In the genomic region with DNA sequence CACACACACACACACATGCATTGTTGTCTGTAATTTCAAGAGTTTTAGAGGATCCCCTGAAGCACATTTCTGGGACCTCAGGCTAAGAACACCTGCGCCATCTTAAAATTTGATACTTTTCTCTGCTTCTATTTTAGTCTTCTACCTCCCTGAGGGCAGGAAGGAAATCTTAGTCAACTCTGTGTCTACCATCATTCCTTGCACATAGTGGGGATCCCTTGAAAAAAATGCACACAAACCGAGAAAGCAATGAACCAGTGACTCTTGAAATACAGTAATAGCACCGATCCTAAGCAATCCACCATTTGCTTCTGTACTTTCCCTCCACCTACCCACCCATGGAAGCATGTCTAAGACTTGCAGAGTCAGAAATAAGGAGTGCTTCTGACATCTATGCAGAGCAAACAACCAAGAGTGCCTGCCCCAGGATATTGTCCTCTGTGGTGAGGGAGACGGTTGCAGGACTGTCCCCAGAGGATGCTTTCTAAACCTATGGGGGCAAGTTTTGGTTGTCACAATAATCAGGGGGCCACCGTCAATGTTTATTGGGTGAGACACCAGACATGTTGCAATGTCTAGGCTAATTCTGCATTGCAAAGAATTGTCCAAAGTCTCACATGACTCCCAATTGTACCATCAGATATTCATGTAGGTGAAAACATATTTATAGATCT, we compare ENCODE assay signal across 1 cellular context.
TF ChIP-seq lines count a peak whose summit lies in the region.

No MANE protein-coding gene starts in this region.

TF ChIP-seq in GM12878, 131 proteins besides CTCF, POLR2A, EP300 and RAD21 (continued from another document and continues in another):
- TF ChIP-seq, protein P1, sequence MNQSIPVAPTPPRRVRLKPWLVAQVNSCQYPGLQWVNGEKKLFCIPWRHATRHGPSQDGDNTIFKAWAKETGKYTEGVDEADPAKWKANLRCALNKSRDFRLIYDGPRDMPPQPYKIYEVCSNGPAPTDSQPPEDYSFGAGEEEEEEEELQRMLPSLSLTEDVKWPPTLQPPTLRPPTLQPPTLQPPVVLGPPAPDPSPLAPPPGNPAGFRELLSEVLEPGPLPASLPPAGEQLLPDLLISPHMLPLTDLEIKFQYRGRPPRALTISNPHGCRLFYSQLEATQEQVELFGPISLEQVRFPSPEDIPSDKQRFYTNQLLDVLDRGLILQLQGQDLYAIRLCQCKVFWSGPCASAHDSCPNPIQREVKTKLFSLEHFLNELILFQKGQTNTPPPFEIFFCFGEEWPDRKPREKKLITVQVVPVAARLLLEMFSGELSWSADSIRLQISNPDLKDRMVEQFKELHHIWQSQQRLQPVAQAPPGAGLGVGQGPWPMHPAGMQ (IDR thresholded peaks at IDR 0.05; ENCODE audit: borderline replicate concordance): no peak
- TF ChIP-seq, protein P2, sequence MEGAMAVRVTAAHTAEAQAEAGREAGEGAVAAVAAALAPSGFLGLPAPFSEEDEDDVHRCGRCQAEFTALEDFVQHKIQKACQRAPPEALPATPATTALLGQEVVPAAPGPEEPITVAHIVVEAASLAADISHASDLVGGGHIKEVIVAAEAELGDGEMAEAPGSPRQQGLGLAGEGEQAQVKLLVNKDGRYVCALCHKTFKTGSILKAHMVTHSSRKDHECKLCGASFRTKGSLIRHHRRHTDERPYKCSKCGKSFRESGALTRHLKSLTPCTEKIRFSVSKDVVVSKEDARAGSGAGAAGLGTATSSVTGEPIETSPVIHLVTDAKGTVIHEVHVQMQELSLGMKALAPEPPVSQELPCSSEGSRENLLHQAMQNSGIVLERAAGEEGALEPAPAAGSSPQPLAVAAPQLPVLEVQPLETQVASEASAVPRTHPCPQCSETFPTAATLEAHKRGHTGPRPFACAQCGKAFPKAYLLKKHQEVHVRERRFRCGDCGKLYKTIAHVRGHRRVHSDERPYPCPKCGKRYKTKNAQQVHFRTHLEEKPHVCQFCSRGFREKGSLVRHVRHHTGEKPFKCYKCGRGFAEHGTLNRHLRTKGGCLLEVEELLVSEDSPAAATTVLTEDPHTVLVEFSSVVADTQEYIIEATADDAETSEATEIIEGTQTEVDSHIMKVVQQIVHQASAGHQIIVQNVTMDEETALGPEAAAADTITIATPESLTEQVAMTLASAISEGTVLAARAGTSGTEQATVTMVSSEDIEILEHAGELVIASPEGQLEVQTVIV (IDR thresholded peaks at IDR 0.05; ENCODE audit: borderline replicate concordance, partially characterized antibody): no peak
- TF ChIP-seq LARP7 (IDR thresholded peaks at IDR 0.05) (no peak), PAX5 (IDR thresholded peaks at IDR 0.05; ENCODE audit: borderline replicate concordance, low read depth, low read length) (no peak), POU2F2 (IDR thresholded peaks at IDR 0.05; ENCODE audit: borderline replicate concordance, low read depth, low read length) (no peak), ZBED1 (IDR thresholded peaks at IDR 0.05; ENCODE audit: borderline replicate concordance) (peak; percentile 67; the same call in 1 of the 2 replicates), RBBP5 (conservative IDR thresholded peaks at IDR 0.05) (no peak), SMAD1 (IDR thresholded peaks at IDR 0.05; ENCODE audit: low read depth, partially characterized antibody) (no peak), WRNIP1 (IDR thresholded peaks at IDR 0.05; ENCODE audit: borderline replicate concordance, low read depth, low read length) (no peak), TCF12 (IDR thresholded peaks at IDR 0.05; ENCODE audit: low read depth, low read length) (no peak), TARDBP (IDR thresholded peaks at IDR 0.05; ENCODE audit: borderline replicate concordance) (no peak), RUNX3 (IDR thresholded peaks at IDR 0.05; ENCODE audit: low read length) (peak; percentile 57), MEF2B (IDR thresholded peaks at IDR 0.05; ENCODE audit: partially characterized antibody, poor library complexity, severe bottlenecking) (peak; percentile 20), YBX1 (IDR thresholded peaks at IDR 0.05) (no peak), YY1 (IDR thresholded peaks at IDR 0.05; ENCODE audit: low read depth, low read length) (peak; percentile 59; the same call in 1 of the 2 replicates), PAX8 (IDR thresholded peaks at IDR 0.05) (no peak), BHLHE40 (IDR thresholded peaks at IDR 0.05; ENCODE audit: borderline replicate concordance in 1 of 2, low read depth in 2 of 2, low read length in 1 of 2) (no peak), SP1 (IDR thresholded peaks at IDR 0.05; ENCODE audit: low read depth, low read length) (no peak), CBFB (IDR thresholded peaks at IDR 0.05; ENCODE audit: low read depth) (no peak), JUNB (IDR thresholded peaks at IDR 0.05) (peak; percentile 42; the same call in 1 of the 2 replicates), ZNF384 (IDR thresholded peaks at IDR 0.05; ENCODE audit: borderline replicate concordance, low read depth, low read length) (no peak), NRF1 (conservative IDR thresholded peaks at IDR 0.05; ENCODE audit: low read depth, low read length) (no peak), ZZZ3 (IDR thresholded peaks at IDR 0.05; ENCODE audit: control insufficient read depth, insufficient read length, low read depth) (no peak), NR2F1 (conservative IDR thresholded peaks at IDR 0.05) (no peak), CBX3 (IDR thresholded peaks at IDR 0.05; ENCODE audit: borderline replicate concordance, low read depth) (no peak), TCF7 (IDR thresholded peaks at IDR 0.05; ENCODE audit: borderline replicate concordance) (no peak), TCF3 (IDR thresholded peaks at IDR 0.05; ENCODE audit: borderline replicate concordance, insufficient read depth, low read depth, low read length) (no peak), GATAD2B (conservative IDR thresholded peaks at IDR 0.05; ENCODE audit: low read depth) (no peak), HDGF (IDR thresholded peaks at IDR 0.05) (no peak), TAF1 (IDR thresholded peaks at IDR 0.05; ENCODE audit: borderline replicate concordance, low read depth, low read length) (no peak), BMI1 (IDR thresholded peaks at IDR 0.05; ENCODE audit: borderline replicate concordance) (no peak), BCL11A (IDR thresholded peaks at IDR 0.05; ENCODE audit: low read depth, low read length) (no peak), IKZF2 (IDR thresholded peaks at IDR 0.05) (peak; percentile 12 to 19; a peak in 1 of 4 replicates), ZNF274 (IDR thresholded peaks at IDR 0.05; ENCODE audit: insufficient read depth, insufficient read length) (no peak)
- TF ChIP-seq, protein P3, sequence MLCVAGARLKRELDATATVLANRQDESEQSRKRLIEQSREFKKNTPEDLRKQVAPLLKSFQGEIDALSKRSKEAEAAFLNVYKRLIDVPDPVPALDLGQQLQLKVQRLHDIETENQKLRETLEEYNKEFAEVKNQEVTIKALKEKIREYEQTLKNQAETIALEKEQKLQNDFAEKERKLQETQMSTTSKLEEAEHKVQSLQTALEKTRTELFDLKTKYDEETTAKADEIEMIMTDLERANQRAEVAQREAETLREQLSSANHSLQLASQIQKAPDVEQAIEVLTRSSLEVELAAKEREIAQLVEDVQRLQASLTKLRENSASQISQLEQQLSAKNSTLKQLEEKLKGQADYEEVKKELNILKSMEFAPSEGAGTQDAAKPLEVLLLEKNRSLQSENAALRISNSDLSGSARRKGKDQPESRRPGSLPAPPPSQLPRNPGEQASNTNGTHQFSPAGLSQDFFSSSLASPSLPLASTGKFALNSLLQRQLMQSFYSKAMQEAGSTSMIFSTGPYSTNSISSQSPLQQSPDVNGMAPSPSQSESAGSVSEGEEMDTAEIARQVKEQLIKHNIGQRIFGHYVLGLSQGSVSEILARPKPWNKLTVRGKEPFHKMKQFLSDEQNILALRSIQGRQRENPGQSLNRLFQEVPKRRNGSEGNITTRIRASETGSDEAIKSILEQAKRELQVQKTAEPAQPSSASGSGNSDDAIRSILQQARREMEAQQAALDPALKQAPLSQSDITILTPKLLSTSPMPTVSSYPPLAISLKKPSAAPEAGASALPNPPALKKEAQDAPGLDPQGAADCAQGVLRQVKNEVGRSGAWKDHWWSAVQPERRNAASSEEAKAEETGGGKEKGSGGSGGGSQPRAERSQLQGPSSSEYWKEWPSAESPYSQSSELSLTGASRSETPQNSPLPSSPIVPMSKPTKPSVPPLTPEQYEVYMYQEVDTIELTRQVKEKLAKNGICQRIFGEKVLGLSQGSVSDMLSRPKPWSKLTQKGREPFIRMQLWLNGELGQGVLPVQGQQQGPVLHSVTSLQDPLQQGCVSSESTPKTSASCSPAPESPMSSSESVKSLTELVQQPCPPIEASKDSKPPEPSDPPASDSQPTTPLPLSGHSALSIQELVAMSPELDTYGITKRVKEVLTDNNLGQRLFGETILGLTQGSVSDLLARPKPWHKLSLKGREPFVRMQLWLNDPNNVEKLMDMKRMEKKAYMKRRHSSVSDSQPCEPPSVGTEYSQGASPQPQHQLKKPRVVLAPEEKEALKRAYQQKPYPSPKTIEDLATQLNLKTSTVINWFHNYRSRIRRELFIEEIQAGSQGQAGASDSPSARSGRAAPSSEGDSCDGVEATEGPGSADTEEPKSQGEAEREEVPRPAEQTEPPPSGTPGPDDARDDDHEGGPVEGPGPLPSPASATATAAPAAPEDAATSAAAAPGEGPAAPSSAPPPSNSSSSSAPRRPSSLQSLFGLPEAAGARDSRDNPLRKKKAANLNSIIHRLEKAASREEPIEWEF (IDR thresholded peaks at IDR 0.05; ENCODE audit: insufficient replicate concordance, low read depth, low read length): no peak
- TF ChIP-seq, protein P4, sequence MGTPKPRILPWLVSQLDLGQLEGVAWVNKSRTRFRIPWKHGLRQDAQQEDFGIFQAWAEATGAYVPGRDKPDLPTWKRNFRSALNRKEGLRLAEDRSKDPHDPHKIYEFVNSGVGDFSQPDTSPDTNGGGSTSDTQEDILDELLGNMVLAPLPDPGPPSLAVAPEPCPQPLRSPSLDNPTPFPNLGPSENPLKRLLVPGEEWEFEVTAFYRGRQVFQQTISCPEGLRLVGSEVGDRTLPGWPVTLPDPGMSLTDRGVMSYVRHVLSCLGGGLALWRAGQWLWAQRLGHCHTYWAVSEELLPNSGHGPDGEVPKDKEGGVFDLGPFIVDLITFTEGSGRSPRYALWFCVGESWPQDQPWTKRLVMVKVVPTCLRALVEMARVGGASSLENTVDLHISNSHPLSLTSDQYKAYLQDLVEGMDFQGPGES (IDR thresholded peaks at IDR 0.05): no peak
- TF ChIP-seq, protein P5, sequence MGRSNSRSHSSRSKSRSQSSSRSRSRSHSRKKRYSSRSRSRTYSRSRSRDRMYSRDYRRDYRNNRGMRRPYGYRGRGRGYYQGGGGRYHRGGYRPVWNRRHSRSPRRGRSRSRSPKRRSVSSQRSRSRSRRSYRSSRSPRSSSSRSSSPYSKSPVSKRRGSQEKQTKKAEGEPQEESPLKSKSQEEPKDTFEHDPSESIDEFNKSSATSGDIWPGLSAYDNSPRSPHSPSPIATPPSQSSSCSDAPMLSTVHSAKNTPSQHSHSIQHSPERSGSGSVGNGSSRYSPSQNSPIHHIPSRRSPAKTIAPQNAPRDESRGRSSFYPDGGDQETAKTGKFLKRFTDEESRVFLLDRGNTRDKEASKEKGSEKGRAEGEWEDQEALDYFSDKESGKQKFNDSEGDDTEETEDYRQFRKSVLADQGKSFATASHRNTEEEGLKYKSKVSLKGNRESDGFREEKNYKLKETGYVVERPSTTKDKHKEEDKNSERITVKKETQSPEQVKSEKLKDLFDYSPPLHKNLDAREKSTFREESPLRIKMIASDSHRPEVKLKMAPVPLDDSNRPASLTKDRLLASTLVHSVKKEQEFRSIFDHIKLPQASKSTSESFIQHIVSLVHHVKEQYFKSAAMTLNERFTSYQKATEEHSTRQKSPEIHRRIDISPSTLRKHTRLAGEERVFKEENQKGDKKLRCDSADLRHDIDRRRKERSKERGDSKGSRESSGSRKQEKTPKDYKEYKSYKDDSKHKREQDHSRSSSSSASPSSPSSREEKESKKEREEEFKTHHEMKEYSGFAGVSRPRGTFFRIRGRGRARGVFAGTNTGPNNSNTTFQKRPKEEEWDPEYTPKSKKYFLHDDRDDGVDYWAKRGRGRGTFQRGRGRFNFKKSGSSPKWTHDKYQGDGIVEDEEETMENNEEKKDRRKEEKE (IDR thresholded peaks at IDR 0.05): no peak
- TF ChIP-seq, protein P6, sequence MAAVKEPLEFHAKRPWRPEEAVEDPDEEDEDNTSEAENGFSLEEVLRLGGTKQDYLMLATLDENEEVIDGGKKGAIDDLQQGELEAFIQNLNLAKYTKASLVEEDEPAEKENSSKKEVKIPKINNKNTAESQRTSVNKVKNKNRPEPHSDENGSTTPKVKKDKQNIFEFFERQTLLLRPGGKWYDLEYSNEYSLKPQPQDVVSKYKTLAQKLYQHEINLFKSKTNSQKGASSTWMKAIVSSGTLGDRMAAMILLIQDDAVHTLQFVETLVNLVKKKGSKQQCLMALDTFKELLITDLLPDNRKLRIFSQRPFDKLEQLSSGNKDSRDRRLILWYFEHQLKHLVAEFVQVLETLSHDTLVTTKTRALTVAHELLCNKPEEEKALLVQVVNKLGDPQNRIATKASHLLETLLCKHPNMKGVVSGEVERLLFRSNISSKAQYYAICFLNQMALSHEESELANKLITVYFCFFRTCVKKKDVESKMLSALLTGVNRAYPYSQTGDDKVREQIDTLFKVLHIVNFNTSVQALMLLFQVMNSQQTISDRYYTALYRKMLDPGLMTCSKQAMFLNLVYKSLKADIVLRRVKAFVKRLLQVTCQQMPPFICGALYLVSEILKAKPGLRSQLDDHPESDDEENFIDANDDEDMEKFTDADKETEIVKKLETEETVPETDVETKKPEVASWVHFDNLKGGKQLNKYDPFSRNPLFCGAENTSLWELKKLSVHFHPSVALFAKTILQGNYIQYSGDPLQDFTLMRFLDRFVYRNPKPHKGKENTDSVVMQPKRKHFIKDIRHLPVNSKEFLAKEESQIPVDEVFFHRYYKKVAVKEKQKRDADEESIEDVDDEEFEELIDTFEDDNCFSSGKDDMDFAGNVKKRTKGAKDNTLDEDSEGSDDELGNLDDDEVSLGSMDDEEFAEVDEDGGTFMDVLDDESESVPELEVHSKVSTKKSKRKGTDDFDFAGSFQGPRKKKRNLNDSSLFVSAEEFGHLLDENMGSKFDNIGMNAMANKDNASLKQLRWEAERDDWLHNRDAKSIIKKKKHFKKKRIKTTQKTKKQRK (IDR thresholded peaks at IDR 0.05; ENCODE audit: low read depth, low read length): no peak
- TF ChIP-seq, protein P7, sequence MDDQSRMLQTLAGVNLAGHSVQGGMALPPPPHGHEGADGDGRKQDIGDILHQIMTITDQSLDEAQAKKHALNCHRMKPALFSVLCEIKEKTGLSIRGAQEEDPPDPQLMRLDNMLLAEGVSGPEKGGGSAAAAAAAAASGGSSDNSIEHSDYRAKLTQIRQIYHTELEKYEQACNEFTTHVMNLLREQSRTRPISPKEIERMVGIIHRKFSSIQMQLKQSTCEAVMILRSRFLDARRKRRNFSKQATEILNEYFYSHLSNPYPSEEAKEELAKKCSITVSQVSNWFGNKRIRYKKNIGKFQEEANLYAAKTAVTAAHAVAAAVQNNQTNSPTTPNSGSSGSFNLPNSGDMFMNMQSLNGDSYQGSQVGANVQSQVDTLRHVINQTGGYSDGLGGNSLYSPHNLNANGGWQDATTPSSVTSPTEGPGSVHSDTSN (IDR thresholded peaks at IDR 0.05; ENCODE audit: insufficient replicate concordance, low read depth, low read length): no peak
- TF ChIP-seq, protein P8, sequence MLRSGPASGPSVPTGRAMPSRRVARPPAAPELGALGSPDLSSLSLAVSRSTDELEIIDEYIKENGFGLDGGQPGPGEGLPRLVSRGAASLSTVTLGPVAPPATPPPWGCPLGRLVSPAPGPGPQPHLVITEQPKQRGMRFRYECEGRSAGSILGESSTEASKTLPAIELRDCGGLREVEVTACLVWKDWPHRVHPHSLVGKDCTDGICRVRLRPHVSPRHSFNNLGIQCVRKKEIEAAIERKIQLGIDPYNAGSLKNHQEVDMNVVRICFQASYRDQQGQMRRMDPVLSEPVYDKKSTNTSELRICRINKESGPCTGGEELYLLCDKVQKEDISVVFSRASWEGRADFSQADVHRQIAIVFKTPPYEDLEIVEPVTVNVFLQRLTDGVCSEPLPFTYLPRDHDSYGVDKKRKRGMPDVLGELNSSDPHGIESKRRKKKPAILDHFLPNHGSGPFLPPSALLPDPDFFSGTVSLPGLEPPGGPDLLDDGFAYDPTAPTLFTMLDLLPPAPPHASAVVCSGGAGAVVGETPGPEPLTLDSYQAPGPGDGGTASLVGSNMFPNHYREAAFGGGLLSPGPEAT (IDR thresholded peaks at IDR 0.05; ENCODE audit: low read depth): no peak
